ENCODE assay signal across 8 cellular contexts in the genomic region with DNA sequence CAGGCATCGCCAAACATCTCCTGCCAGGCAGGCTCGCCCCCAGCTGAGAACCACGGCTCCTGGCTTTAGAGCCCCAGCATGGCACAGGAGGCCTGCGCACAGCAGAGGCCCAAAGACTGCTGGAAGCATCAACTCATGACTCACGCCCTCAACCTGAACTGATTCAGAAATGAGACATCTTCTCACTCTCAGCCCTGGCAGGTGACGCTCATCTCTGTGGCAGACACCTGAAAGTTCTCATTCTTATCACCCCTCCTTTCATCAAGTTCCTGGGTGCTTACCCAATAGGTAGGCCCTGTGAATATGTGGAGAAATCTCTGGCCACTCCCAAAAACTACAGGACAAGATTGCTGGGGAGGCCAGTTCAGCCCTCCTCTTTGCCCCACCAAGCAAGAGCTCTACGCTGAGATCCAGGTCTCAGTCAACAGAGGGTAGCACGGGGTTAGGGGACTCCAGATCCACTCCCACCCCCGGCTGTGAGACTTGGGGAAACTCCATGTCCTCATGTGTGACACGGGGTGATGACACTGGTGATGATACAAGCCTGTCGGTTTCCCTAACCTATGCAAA.
DNase-seq lines count a peak whose midpoint lies in the region; ATAC-seq and TF ChIP-seq lines count a peak whose summit lies in the region.

No MANE protein-coding gene starts in this region.

- DNase-seq in choroid plexus epithelial cell (ENCODE audit: low read depth) (peak; percentile 12), NOMO-1 treated with DMSO at 0.1 percent for 48 hours (lab: John Stamatoyannopoulos, UW; ENCODE audit: unreplicated experiment) (no peak), COLO829 (ENCODE audit: low spot score) (no peak)
- DNase-seq in stimulated activated CD8-positive, alpha-beta memory T cell treated with anti-CD3 and anti-CD28 coated beads, Interleukin-4, amount 100 ng/mL, for 48 hours: peak; percentile 85
- no peak for DNase-seq in effector CD8-positive, alpha-beta T cell (lab: John Stamatoyannopoulos, UW)

- no peak overlapping the region for H3K4me3 ChIP-seq in choroid plexus epithelial cell (ENCODE audit: low read depth, low read length)

- TF ChIP-seq CTCF in choroid plexus epithelial cell (conservative IDR thresholded peaks at IDR 0.05; ENCODE audit: low read depth, low read length): no peak

- ATAC-seq in GM18868 (IDR thresholded peaks at IDR 0.05; ENCODE audit: unreplicated experiment) (peak; percentile 77), HG02981 (IDR thresholded peaks at IDR 0.05; ENCODE audit: unreplicated experiment) (peak; percentile 53)
- peak; percentile 74 to 78 for ATAC-seq in activated CD4-positive, CD25-positive, alpha-beta regulatory T cell treated with anti-CD3 and anti-CD28 coated beads, Interleukin-2, amount 50 U/mL, for 24 hours

Comparison
In these comparisons a context has a peak if more than half of its experiments do, and no peak if none do; other contexts are left out.
1. DNase-seq: peak in choroid plexus epithelial cell (single experiment) and stimulated activated CD8-positive, alpha-beta memory T cell treated with anti-CD3 and anti-CD28 coated beads, Interleukin-4, amount 100 ng/mL, for 48 hours (single experiment); none in effector CD8-positive, alpha-beta T cell (single experiment), NOMO-1 treated with DMSO at 0.1 percent for 48 hours (single experiment) and COLO829 (single experiment).
2. Peak in every context shown above with its lines, with median percentiles within 50 percentile points of each other: ATAC-seq.